ENCODE assay signal across 17 cellular contexts in genomic region chr6:12229332-12229731, GRCh38.
"Had no signal": no experiment of that assay in that cellular context is flagged by ENCODE, and none has a peak within 500 bp of the region (broad histone marks: within the 10 kb centered on the region; RNA-seq: fewer than 3 reads in every experiment).

No MANE protein-coding gene starts in this region.

- H3K4me1 ChIP-seq: gastrocnemius medialis, left ventricle myocardium inferior, prostate gland, right atrium auricular region had no signal

- ATAC-seq: gastrocnemius medialis, Right ventricle myocardium inferior had no signal

- H3K36me3 ChIP-seq: gastrocnemius medialis, left ventricle myocardium inferior, prostate gland, right atrium auricular region, tibial artery, vagina had no signal

- DNase-seq: activated gamma-delta T cell; anterior cingulate cortex; caudate nucleus; gastrocnemius medialis; head of caudate nucleus; left ventricle myocardium inferior; naive B cell; stimulated activated CD8-positive, alpha-beta memory T cell treated with anti-CD3 and anti-CD28 coated beads, Interleukin-4, amount 100 ng/mL, for 48 hours; stimulated activated naive CD4-positive, alpha-beta T cell; substantia nigra; tibial artery had no signal

- H3K27ac ChIP-seq: gastrocnemius medialis, left ventricle myocardium inferior, prostate gland, right atrium auricular region, tibial artery, vagina had no signal

- H3K9me3 Mint-ChIP-seq: brain, naive B cell, neural crest cell had no signal

- H3K36me3 Mint-ChIP-seq: brain, naive B cell had no signal

- H3K27ac Mint-ChIP-seq: naive B cell had no signal

- H3K4me3 Mint-ChIP-seq: brain, naive B cell, neural crest cell had no signal

- H3K9me3 ChIP-seq: gastrocnemius medialis, left ventricle myocardium inferior, prostate gland, right atrium auricular region, tibial artery, vagina had no signal

- H3K4me3 ChIP-seq: gastrocnemius medialis, left ventricle myocardium inferior, prostate gland, right atrium auricular region, tibial artery, vagina had no signal

- H3K27me3 Mint-ChIP-seq: brain, naive B cell had no signal

- H3K27me3 ChIP-seq: gastrocnemius medialis, right atrium auricular region, tibial artery, vagina had no signal

- H3K4me1 Mint-ChIP-seq: naive B cell had no signal
